In genomic region chr6:28542440-28543293, GRCh38 we compare ENCODE assay signal across 7 cellular contexts. TPM values are rescaled to one million over a fixed set of nuclear protein-coding genes. Genes with fewer than 3 reads are reported as not detected.
DNase-seq lines count a peak whose midpoint lies in the region; ATAC-seq and TF ChIP-seq lines count a peak whose summit lies in the region.

No MANE protein-coding gene starts in this region.

- H3K27ac ChIP-seq in transverse colon: no peak overlapping the region

- peaks cover 0 to 11% (median 3%) of the 10 kb centered on the region in 4 donors for H3K4me1 ChIP-seq in transverse colon

- H3K4me1 Mint-ChIP-seq in activated CD4-positive, alpha-beta T cell treated with anti-CD3 and anti-CD28 coated beads, Interleukin-2, amount 10 ng/mL, durations not matched to agents 24 days and 14 days: peaks cover 18% of the 10 kb centered on the region

- H3K4me3 Mint-ChIP-seq in activated CD4-positive, alpha-beta T cell treated with anti-CD3 and anti-CD28 coated beads, Interleukin-2, amount 10 ng/mL, durations not matched to agents 24 days and 14 days: peak overlapping the region; percentile 83

- H3K27ac Mint-ChIP-seq in activated CD4-positive, alpha-beta T cell treated with anti-CD3 and anti-CD28 coated beads, Interleukin-2, amount 10 ng/mL, durations not matched to agents 24 days and 14 days: peak overlapping the region; percentile 48

- ATAC-seq in HG03108 (IDR thresholded peaks at IDR 0.05; ENCODE audit: unreplicated experiment): peak; percentile 46

- no peaks in the 10 kb centered on the region for H3K9me3 ChIP-seq in transverse colon

- peaks cover 17% of the 10 kb centered on the region for H3K9me3 Mint-ChIP-seq in activated CD4-positive, alpha-beta T cell treated with anti-CD3 and anti-CD28 coated beads, Interleukin-2, amount 10 ng/mL, durations not matched to agents 24 days and 14 days

- peak overlapping the region in 2 of 4 donors; percentile 19 to 47 for H3K4me3 ChIP-seq in transverse colon

- no peaks in the 10 kb centered on the region for H3K36me3 Mint-ChIP-seq in activated CD4-positive, alpha-beta T cell treated with anti-CD3 and anti-CD28 coated beads, Interleukin-2, amount 10 ng/mL, durations not matched to agents 24 days and 14 days (ENCODE audit: low read depth)

- H3K36me3 ChIP-seq in transverse colon: no peaks in the 10 kb centered on the region

- WGBS in transverse colon (ENCODE audit: low coverage in 1 of 2), 2 donors: 0 to 3% methylated on average over 6 to 29 of the region's 30 CpGs

- H3K27me3 Mint-ChIP-seq in activated CD4-positive, alpha-beta T cell treated with anti-CD3 and anti-CD28 coated beads, Interleukin-2, amount 10 ng/mL, durations not matched to agents 24 days and 14 days: peaks cover 63% of the 10 kb centered on the region

- in situ Hi-C loops in transverse colon (cut with MboI; ENCODE audit: low pct_ligation_motif_present in 1 of 4, low pct_unique_long_range_greater_than_20kb in 1 of 4, low sequenced_read_pairs in 3 of 4): no loop called here

- no peak for TF ChIP-seq EP300 in transverse colon (IDR thresholded peaks at IDR 0.05; ENCODE audit: low read depth)

- peaks cover 97% of the 10 kb centered on the region for H3K27me3 ChIP-seq in transverse colon

- TF ChIP-seq CTCF in GM12874 (IDR thresholded peaks at IDR 0.05; ENCODE audit: insufficient read depth, low read depth, low read length) (peak; percentile 70), transverse colon (IDR thresholded peaks at IDR 0.05) (peak; percentile 11 to 30 (median 24))

- TF ChIP-seq POLR2A in transverse colon (IDR thresholded peaks at IDR 0.05): no peak

- DNase-seq in NCI-H524 (lab: John Stamatoyannopoulos, UW) (peak; percentile 85 to 91), myocyte (ENCODE audit: low read depth) (peak; percentile 33), transverse colon (peak; percentile 58)
- peak; percentile 84 for DNase-seq in activated CD4-positive, alpha-beta T cell treated with anti-CD3 and anti-CD28 coated beads, Interleukin-2, amount 10 ng/mL, durations not matched to agents 24 days and 14 days
- DNase-seq in effector CD4-positive, alpha-beta T cell: peak; percentile 22

- intact Hi-C loops in activated CD4-positive, alpha-beta T cell treated with anti-CD3 and anti-CD28 coated beads, Interleukin-2, amount 10 ng/mL, durations not matched to agents 24 days and 14 days (cut with micrococcal nuclease): loop anchor here (1.0 to 2.0 kb wide), 3 partner anchors 45 to 143 kb away; partner anchors contain the start of gene ZSCAN12
- intact Hi-C loops in transverse colon (cut with DNase I; ENCODE audit: low total_unique reads): no loop called here

RNA-seq across cellular contexts. Expression of gene GPX5, which starts 17.0 kb away (rescaled TPM):
- not detected in 2 replicates for total RNA-seq in activated CD4-positive, alpha-beta T cell treated with anti-CD3 and anti-CD28 coated beads, Interleukin-2, amount 10 ng/mL, durations not matched to agents 24 days and 14 days
- total RNA-seq in myocyte: not detected in 2 replicates
- polyA plus RNA-seq in myocyte (2012): not detected
- total RNA-seq in transverse colon: not detected

RNA-seq across cellular contexts. Expression of gene GPX6, which starts 27.1 kb away (rescaled TPM):
- total RNA-seq in activated CD4-positive, alpha-beta T cell treated with anti-CD3 and anti-CD28 coated beads, Interleukin-2, amount 10 ng/mL, durations not matched to agents 24 days and 14 days: not detected in 2 replicates
- total RNA-seq in myocyte (not detected in 2 replicates), transverse colon (not detected)
- polyA plus RNA-seq in myocyte (2012): not detected

Comparison
In these comparisons a context has a peak if more than half of its experiments do, and no peak if none do; other contexts are left out.
1. DNase-seq: peak in every context shown above with its lines; median percentile 88 in NCI-H524; 84 in activated CD4-positive, alpha-beta T cell treated with anti-CD3 and anti-CD28 coated beads, Interleukin-2, amount 10 ng/mL, durations not matched to agents 24 days and 14 days; 58 in transverse colon; 33 in myocyte; 22 in effector CD4-positive, alpha-beta T cell.